ENCODE assay signal across 8 cellular contexts in the genomic region with DNA sequence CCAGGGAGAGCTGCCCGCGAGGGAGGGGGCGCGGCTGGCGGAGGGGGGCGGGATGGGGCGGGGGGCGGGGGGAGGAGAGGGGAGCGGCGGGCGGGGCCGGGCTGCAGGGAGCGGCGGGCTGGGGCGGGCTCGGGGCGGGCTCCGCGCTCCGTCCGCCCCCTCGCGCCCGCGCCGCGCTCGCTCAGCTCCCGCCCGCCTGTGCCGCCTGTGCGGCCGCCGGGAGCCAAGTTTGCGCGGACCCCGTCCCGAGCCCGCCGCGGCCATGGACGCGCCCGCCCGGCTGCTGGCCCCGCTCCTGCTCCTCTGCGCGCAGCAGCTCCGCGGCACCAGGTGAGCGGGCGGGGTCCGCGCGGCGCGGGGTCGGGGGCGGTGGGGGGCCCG. TPM values are rescaled to one million over a fixed set of nuclear protein-coding genes. Genes with fewer than 3 reads are reported as not detected.
DNase-seq lines count a peak whose midpoint lies in the region; ATAC-seq, FAIRE-seq and TF ChIP-seq lines count a peak whose summit lies in the region.

A gene with protein sequence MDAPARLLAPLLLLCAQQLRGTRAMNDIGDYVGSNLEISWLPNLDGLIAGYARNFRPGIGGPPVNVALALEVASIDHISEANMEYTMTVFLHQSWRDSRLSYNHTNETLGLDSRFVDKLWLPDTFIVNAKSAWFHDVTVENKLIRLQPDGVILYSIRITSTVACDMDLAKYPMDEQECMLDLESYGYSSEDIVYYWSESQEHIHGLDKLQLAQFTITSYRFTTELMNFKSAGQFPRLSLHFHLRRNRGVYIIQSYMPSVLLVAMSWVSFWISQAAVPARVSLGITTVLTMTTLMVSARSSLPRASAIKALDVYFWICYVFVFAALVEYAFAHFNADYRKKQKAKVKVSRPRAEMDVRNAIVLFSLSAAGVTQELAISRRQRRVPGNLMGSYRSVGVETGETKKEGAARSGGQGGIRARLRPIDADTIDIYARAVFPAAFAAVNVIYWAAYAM (plus strand): TSS at position 184 of the 381 bp plus-strand sequence. CDS start 79 bp downstream, at position 263.

- H3K27me3 ChIP-seq in heart right ventricle: peaks cover 12 to 87% (median 65%) of the 10 kb centered on the region in 7 donors
- H3K27me3 ChIP-seq in iPS-20b (ENCODE audit: insufficient read depth, low read length): peaks cover 60% of the 10 kb centered on the region

- ATAC-seq in heart right ventricle (peak in 2 of 8 donors; percentile 6 to 14), left ventricle myocardium superior (no peak)
- peak; percentile 81 for ATAC-seq in activated CD8-positive, alpha-beta T cell treated with anti-CD3 and anti-CD28 coated beads for 36 hours

- H3K36me3 Mint-ChIP-seq in activated CD8-positive, alpha-beta T cell treated with anti-CD3 and anti-CD28 coated beads for 36 hours (ENCODE audit: low read depth): no peaks in the 10 kb centered on the region

- WGBS in heart right ventricle, 2 donors: 0 to 1% methylated on average over 16 to 51 of the region's 60 CpGs

- no peak for DNase-seq in heart right ventricle
- no peak for DNase-seq in left ventricle myocardium superior
- DNase-seq in activated CD8-positive, alpha-beta T cell treated with anti-CD3 and anti-CD28 coated beads for 36 hours: peak; percentile 28
- DNase-seq in urothelium cell line (ENCODE audit: low spot score): peak; percentile 85
- no peak for DNase-seq in UCSD-AML1 (lab: John Stamatoyannopoulos, UW; ENCODE audit: unreplicated experiment)
- no peak for DNase-seq in midbrain (lab: John Stamatoyannopoulos, UW)
- no peak for DNase-seq in kidney glomerular epithelial cell (lab: John Stamatoyannopoulos, UW)

- H3K9ac ChIP-seq in iPS-20b (ENCODE audit: low read depth, low read length): no peak within 1 kb of the TSS

- H3K4me3 Mint-ChIP-seq in activated CD8-positive, alpha-beta T cell treated with anti-CD3 and anti-CD28 coated beads for 36 hours: no peak within 1 kb of the TSS

- H3K4me1 ChIP-seq in heart right ventricle: peaks cover 0 to 14% (median 7%) of the 10 kb centered on the region in 9 donors
- H3K4me1 ChIP-seq in iPS-20b (ENCODE audit: insufficient read depth, low read length): no peaks in the 10 kb centered on the region; the same call in 1 of the 2 replicates

- TF ChIP-seq CTCF in heart right ventricle (IDR thresholded peaks at IDR 0.05): no peak
- no peak for TF ChIP-seq CTCF in activated CD8-positive, alpha-beta T cell treated with anti-CD3 and anti-CD28 coated beads for 36 hours (IDR thresholded peaks at IDR 0.05)

- no peaks in the 10 kb centered on the region for H3K9me3 Mint-ChIP-seq in activated CD8-positive, alpha-beta T cell treated with anti-CD3 and anti-CD28 coated beads for 36 hours

- H3K27ac ChIP-seq in heart right ventricle (no peak within 1 kb of the TSS), iPS-20b (ENCODE audit: low read length) (no peak within 1 kb of the TSS)

- H3K9me3 ChIP-seq in heart right ventricle: no peaks in the 10 kb centered on the region
- no peaks in the 10 kb centered on the region for H3K9me3 ChIP-seq in iPS-20b (ENCODE audit: insufficient read depth, low read depth, low read length)

- FAIRE-seq in urothelium cell line (lab: Jason Lieb, UNC): no peak

- POLR2A ChIA-PET in activated CD8-positive, alpha-beta T cell treated with anti-CD3 and anti-CD28 coated beads for 36 hours (lab: Charles Lee): no interaction called here

- H3K4me3 ChIP-seq in heart right ventricle: peak within 1 kb of the TSS in 9 of 10 donors; percentile 10 to 41 (median 23)
- peak within 1 kb of the TSS; percentile 60; the same call in 1 of the 2 replicates for H3K4me3 ChIP-seq in iPS-20b (ENCODE audit: low read length)

- intact Hi-C loops in heart right ventricle (cut with DNase I): no loop called here
- intact Hi-C loops in left ventricle myocardium superior (cut with micrococcal nuclease): no loop called here
- intact Hi-C loops in activated CD8-positive, alpha-beta T cell treated with anti-CD3 and anti-CD28 coated beads for 36 hours (cut with micrococcal nuclease): no loop called here

- H3K27ac Mint-ChIP-seq in activated CD8-positive, alpha-beta T cell treated with anti-CD3 and anti-CD28 coated beads for 36 hours: no peak within 1 kb of the TSS

- H3K36me3 ChIP-seq in heart right ventricle (no peaks in the 10 kb centered on the region), iPS-20b (ENCODE audit: insufficient read depth, low read depth, low read length) (no peaks in the 10 kb centered on the region)

- H3K4me1 Mint-ChIP-seq in activated CD8-positive, alpha-beta T cell treated with anti-CD3 and anti-CD28 coated beads for 36 hours (ENCODE audit: low read depth): peaks cover 2% of the 10 kb centered on the region

- peaks cover 51% of the 10 kb centered on the region for H3K27me3 Mint-ChIP-seq in activated CD8-positive, alpha-beta T cell treated with anti-CD3 and anti-CD28 coated beads for 36 hours

- CTCF ChIA-PET in activated CD8-positive, alpha-beta T cell treated with anti-CD3 and anti-CD28 coated beads for 36 hours (lab: Charles Lee): no interaction called here

RNA-seq across cellular contexts. Expression of the gene that starts here (rescaled TPM):
- total RNA-seq in heart right ventricle (1 to 10 TPM in 1 of 10 donors, under 1 TPM in 7, not detected in 2; 0.30 to 1.1 (median 0.44) TPM), left ventricle myocardium superior (0.20 TPM)
- 1 to 10 TPM in 1 of 2 donors, under 1 TPM in 1; 0.87 to 1.0 TPM for polyA plus RNA-seq in heart right ventricle
- total RNA-seq in activated CD8-positive, alpha-beta T cell treated with anti-CD3 and anti-CD28 coated beads for 36 hours: not detected

Comparison
In these comparisons a context has a peak if more than half of its experiments do, and no peak if none do; other contexts are left out.
1. Peak in DNase-seq and ATAC-seq in activated CD8-positive, alpha-beta T cell treated with anti-CD3 and anti-CD28 coated beads for 36 hours; RNA of the gene not detected or under 1 TPM.